ENCODE assay signal across 15 cellular contexts in the genomic region with DNA sequence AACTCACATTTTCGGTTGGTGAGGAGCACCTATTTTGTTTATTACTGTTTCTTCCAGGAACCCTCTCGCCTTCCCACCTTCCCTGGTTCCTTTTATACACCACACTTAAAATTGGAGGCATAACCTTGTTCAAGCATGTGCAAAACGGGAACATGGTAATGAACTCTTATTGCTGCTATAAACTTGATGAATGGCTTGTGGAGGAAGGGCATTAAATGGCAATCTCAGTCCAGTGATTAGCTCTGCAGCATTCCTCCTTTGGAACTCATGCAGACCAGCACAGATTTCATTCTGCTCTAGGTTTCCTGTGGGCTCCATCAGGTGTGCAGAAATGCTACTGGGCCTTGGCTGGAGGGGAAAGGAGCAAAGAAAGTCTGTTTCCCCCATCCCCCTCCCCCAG.
DNase-seq lines count a peak whose midpoint lies in the region; ATAC-seq and TF ChIP-seq lines count a peak whose summit lies in the region.
"Had no signal": no experiment of that assay in that cellular context is flagged by ENCODE, and none has a peak within 500 bp of the region (broad histone marks: within the 10 kb centered on the region; RNA-seq: fewer than 3 reads in every experiment).

No MANE protein-coding gene starts in this region.

- peak; percentile 56 for DNase-seq in NCI-H187 treated with DMSO at 0.1 percent for 48 hours (lab: John Stamatoyannopoulos, UW)
- DNase-seq in NCI-H187 (lab: John Stamatoyannopoulos, UW), result no peak
- peak; percentile 8 for DNase-seq in NCI-H774 (lab: John Stamatoyannopoulos, UW)
- no peak for DNase-seq in neural progenitor cell (ENCODE audit: low spot score)
- no peak for DNase-seq in globus pallidus (ENCODE audit: low spot score)
- DNase-seq in natural killer cell treated with Interleukin-12 subunit alpha and Interleukin-12 subunit beta and Interleukin-15 and Interleukin-18, amount 100 ng/mL, for 72 hours (ENCODE audit: low spot score), result no peak
- DNase-seq: 8988T, GF-D8, IMR-90, NCI-H510A, SW 1271 had no signal

- no peaks in the 10 kb centered on the region for H3K27me3 ChIP-seq in neural progenitor cell

- no peak overlapping the region for H3K27ac ChIP-seq in neural progenitor cell

- H3K36me3 ChIP-seq in neural progenitor cell, result no peaks in the 10 kb centered on the region
- H3K36me3 ChIP-seq: HAP-1 had no signal

- H3K79me2 ChIP-seq in neural progenitor cell (ENCODE audit: low read depth), result no peaks in the 10 kb centered on the region

- no peaks in the 10 kb centered on the region for H3K9me3 ChIP-seq in neural progenitor cell (ENCODE audit: low read depth)
- H3K9me3 ChIP-seq: HAP-1 had no signal

- no peaks in the 10 kb centered on the region for H3K27me3 Mint-ChIP-seq in neural progenitor cell (ENCODE audit: insufficient read depth, low read depth)
- H3K27me3 Mint-ChIP-seq in natural killer cell treated with Interleukin-12 subunit alpha and Interleukin-12 subunit beta and Interleukin-15 and Interleukin-18, amount 100 ng/mL, for 72 hours, result no peaks in the 10 kb centered on the region

- H3K4me3 Mint-ChIP-seq in neural progenitor cell, result no peak overlapping the region
- H3K4me3 Mint-ChIP-seq in natural killer cell treated with Interleukin-12 subunit alpha and Interleukin-12 subunit beta and Interleukin-15 and Interleukin-18, amount 100 ng/mL, for 72 hours, result no peak overlapping the region

- no peak overlapping the region for H3K4me2 ChIP-seq in neural progenitor cell

- no peaks in the 10 kb centered on the region for H3K36me3 Mint-ChIP-seq in neural progenitor cell
- H3K36me3 Mint-ChIP-seq in natural killer cell treated with Interleukin-12 subunit alpha and Interleukin-12 subunit beta and Interleukin-15 and Interleukin-18, amount 100 ng/mL, for 72 hours, result no peaks in the 10 kb centered on the region
- H3K36me3 Mint-ChIP-seq: CD14-positive monocyte had no signal

- H3K4me3 ChIP-seq in neural progenitor cell, result no peak overlapping the region
- H3K4me3 ChIP-seq: HAP-1 had no signal

- H3K4me1 Mint-ChIP-seq in neural progenitor cell, result peaks cover 26% of the 10 kb centered on the region
- no peaks in the 10 kb centered on the region for H3K4me1 Mint-ChIP-seq in natural killer cell treated with Interleukin-12 subunit alpha and Interleukin-12 subunit beta and Interleukin-15 and Interleukin-18, amount 100 ng/mL, for 72 hours (ENCODE audit: low read depth in 2 of 2)
- H3K4me1 Mint-ChIP-seq: CD14-positive monocyte had no signal

- no peak for TF ChIP-seq CTCF in neural progenitor cell (IDR thresholded peaks at IDR 0.05)

- peaks cover 9% of the 10 kb centered on the region for H3K4me1 ChIP-seq in neural progenitor cell
- H3K4me1 ChIP-seq: HAP-1 had no signal

- no peaks in the 10 kb centered on the region for H3K9me3 Mint-ChIP-seq in neural progenitor cell
- H3K9me3 Mint-ChIP-seq in natural killer cell treated with Interleukin-12 subunit alpha and Interleukin-12 subunit beta and Interleukin-15 and Interleukin-18, amount 100 ng/mL, for 72 hours, result peaks cover 3% of the 10 kb centered on the region
- H3K9me3 Mint-ChIP-seq: CD14-positive monocyte had no signal

- ATAC-seq in GM19463 (IDR thresholded peaks at IDR 0.05; ENCODE audit: unreplicated experiment) (peak; percentile 21), GM18870 (IDR thresholded peaks at IDR 0.05; ENCODE audit: unreplicated experiment) (no peak)
- ATAC-seq in natural killer cell treated with Interleukin-12 subunit alpha and Interleukin-12 subunit beta and Interleukin-15 and Interleukin-18, amount 100 ng/mL, for 72 hours, result no peak

- H4K20me1 ChIP-seq in neural progenitor cell (ENCODE audit: low read depth), result no peaks in the 10 kb centered on the region

- peak overlapping the region; percentile 89 for H2AFZ ChIP-seq in neural progenitor cell (replicated peaks)

- H3K27ac Mint-ChIP-seq in neural progenitor cell, result no peak overlapping the region
- H3K27ac Mint-ChIP-seq in natural killer cell treated with Interleukin-12 subunit alpha and Interleukin-12 subunit beta and Interleukin-15 and Interleukin-18, amount 100 ng/mL, for 72 hours, result no peak overlapping the region

- H3K9ac ChIP-seq in neural progenitor cell, result no peak overlapping the region

- no peaks in the 10 kb centered on the region for H3F3A ChIP-seq in neural progenitor cell (ENCODE audit: low read depth)

Comparison
In these comparisons a context has a peak if more than half of its experiments do, and no peak if none do; other contexts are left out.
1. DNase-seq: peak in NCI-H187 treated with DMSO at 0.1 percent for 48 hours (single experiment) and NCI-H774 (single experiment); none in NCI-H187 (0 of 2), neural progenitor cell (single experiment), globus pallidus (single experiment) and natural killer cell treated with Interleukin-12 subunit alpha and Interleukin-12 subunit beta and Interleukin-15 and Interleukin-18, amount 100 ng/mL, for 72 hours (single experiment).